22 cellular contexts compared by ENCODE assay signal in the genomic region with DNA sequence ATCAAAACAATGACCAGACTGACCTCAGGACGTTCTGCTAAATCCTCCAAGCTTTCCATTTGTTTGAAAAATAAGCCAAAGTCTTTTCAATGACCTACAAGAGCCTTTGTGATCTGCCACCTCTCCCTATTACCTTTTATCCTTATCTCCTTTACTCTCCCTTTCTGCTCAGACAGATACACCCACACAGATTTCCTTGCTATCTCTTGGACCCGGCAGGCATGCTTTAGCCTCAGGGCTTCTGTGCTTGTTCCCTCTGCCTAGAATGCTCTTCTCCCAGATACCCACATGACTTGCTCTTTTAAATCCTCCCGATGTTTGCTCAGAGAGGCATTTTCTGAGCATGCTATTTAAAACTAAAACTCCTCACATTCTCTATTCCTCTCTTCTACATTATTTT. TPM values are rescaled to one million over a fixed set of nuclear protein-coding genes. Genes with fewer than 3 reads are reported as not detected.
A peak's percentile ranks its signal among the peaks of the same experiment; 100 is the strongest.
DNase-seq lines count a peak whose midpoint lies in the region; ATAC-seq and TF ChIP-seq lines count a peak whose summit lies in the region.
"Had no signal": no experiment of that assay in that cellular context is flagged by ENCODE, and none has a peak within 500 bp of the region (broad histone marks: within the 10 kb centered on the region; RNA-seq: fewer than 3 reads in every experiment).

No MANE protein-coding gene starts in this region.

- H3K79me1 ChIP-seq in mesendoderm (ENCODE audit: low read length) = no peaks in the 10 kb centered on the region

- no peaks in the 10 kb centered on the region for H3K9me3 ChIP-seq in WERI-Rb-1 (ENCODE audit: severe bottlenecking)
- H3K9me3 ChIP-seq: A549, MG63 had no signal

- no peak overlapping the region for H3K18ac ChIP-seq in mesendoderm (ENCODE audit: low read length)

- no peak overlapping the region for H3K4me3 Mint-ChIP-seq in WTC11
- H3K4me3 Mint-ChIP-seq: CD4-positive, alpha-beta T cell had no signal

- H3K4me1 ChIP-seq in mesendoderm (ENCODE audit: control insufficient read depth, low read depth, low read length) = no peaks in the 10 kb centered on the region
- H3K4me1 ChIP-seq: A549 had no signal

- no peaks in the 10 kb centered on the region for H3K4me1 Mint-ChIP-seq in WTC11

- H2BK5ac ChIP-seq in mesendoderm (ENCODE audit: low read length) = no peak overlapping the region

- no peaks in the 10 kb centered on the region for H3K79me2 ChIP-seq in mesendoderm (ENCODE audit: control insufficient read depth, insufficient read depth, low read length)

- no CpG with 5 or more reads among the region's 3 CpGs for WGBS in mesendoderm (ENCODE audit: extremely low coverage, insufficient coverage, low lambda C conversion rate)

- no peak for TF ChIP-seq CTCF in WTC11 (IDR thresholded peaks at IDR 0.05)
- no peak for TF ChIP-seq CTCF in WERI-Rb-1 (IDR thresholded peaks at IDR 0.05; ENCODE audit: low read depth, low read length)

- H3K27me3 ChIP-seq in mesendoderm (ENCODE audit: insufficient read depth, low read length, poor library complexity) = no peaks in the 10 kb centered on the region
- H3K27me3 ChIP-seq in WERI-Rb-1 (ENCODE audit: insufficient read depth, low read depth, severe bottlenecking) = no peaks in the 10 kb centered on the region
- H3K27me3 ChIP-seq: MG63 had no signal

- H3K4me3 ChIP-seq in mesendoderm (ENCODE audit: low read length) (no peak overlapping the region), WERI-Rb-1 (ENCODE audit: low read depth, low read length) (no peak overlapping the region)
- H3K4me3 ChIP-seq: A549, GM12878, GM23248, MG63 had no signal

- H3K4ac ChIP-seq in mesendoderm (ENCODE audit: low read depth, low read length) = no peak overlapping the region

- H3K27ac Mint-ChIP-seq in WTC11 = no peak overlapping the region
- H3K27ac Mint-ChIP-seq: CD4-positive, alpha-beta T cell had no signal

- H3K4me2 ChIP-seq in mesendoderm (ENCODE audit: low read length) = no peak overlapping the region
- H3K4me2 ChIP-seq: A549 had no signal

- peaks cover 7% of the 10 kb centered on the region for H3K9me3 Mint-ChIP-seq in WTC11
- H3K9me3 Mint-ChIP-seq: CD4-positive, alpha-beta T cell had no signal

- H2BK15ac ChIP-seq in mesendoderm (replicated peaks; ENCODE audit: low read depth) = no peak overlapping the region

- H3K36me3 ChIP-seq in mesendoderm (ENCODE audit: control insufficient read depth, insufficient read depth, low read length) = no peaks in the 10 kb centered on the region
- no peaks in the 10 kb centered on the region for H3K36me3 ChIP-seq in WERI-Rb-1
- H3K36me3 ChIP-seq: MG63 had no signal

- POLR2A ChIA-PET in WTC11 (lab: Charles Lee) = no interaction called here

- no peak overlapping the region for H4K8ac ChIP-seq in mesendoderm (ENCODE audit: low read depth, low read length)

- no peak overlapping the region for H2AK5ac ChIP-seq in mesendoderm (ENCODE audit: low read length)

- peak; percentile 4 for DNase-seq in EL
- DNase-seq in NCI-H146 (lab: John Stamatoyannopoulos, UW) = peak; percentile 40
- no peak for DNase-seq in WTC11 (ENCODE audit: low spot score)
- DNase-seq in mesendoderm = peak; percentile 83
- DNase-seq in amniotic stem cell (lab: John Stamatoyannopoulos, UW) = no peak
- no peak for DNase-seq in WERI-Rb-1
- no peak for DNase-seq in NOMO-1 treated with DMSO at 0.1 percent for 48 hours (lab: John Stamatoyannopoulos, UW; ENCODE audit: unreplicated experiment)
- DNase-seq: CD4-positive, alpha-beta T cell; DMS153; GM23248; IMR-90; Karpas-422; MG63; NCI-H1048; NCI-H1694; NCI-H2081 treated with DMSO at 0.1 percent for 48 hours; NCI-H510A treated with DMSO at 0.1 percent for 48 hours; NCI-H82; PC-3 had no signal

- no peak overlapping the region for H3K9ac ChIP-seq in mesendoderm (ENCODE audit: low read length)
- H3K9ac ChIP-seq: GM23248 had no signal

- peak; percentile 85 for ATAC-seq in WTC11
- ATAC-seq: GM12878, PC-3 had no signal

- H4K5ac ChIP-seq in mesendoderm (ENCODE audit: low read length) = no peak overlapping the region

- CTCF ChIA-PET in WTC11 (lab: Charles Lee) = interaction anchor here (0.6 to 1.2 kb wide), 3 partner anchors 39 to 1291 kb away, joined by 3 to 5 read pairs (median 3); no protein-coding TSS in a partner anchor

- no peak overlapping the region for H3K23ac ChIP-seq in mesendoderm (ENCODE audit: low read length)

- no peaks in the 10 kb centered on the region for H3K27me3 Mint-ChIP-seq in WTC11 (ENCODE audit: low read depth)
- H3K27me3 Mint-ChIP-seq: CD4-positive, alpha-beta T cell had no signal

- H2BK120ac ChIP-seq in mesendoderm (ENCODE audit: low read depth, low read length) = no peak overlapping the region

- peaks cover 3% of the 10 kb centered on the region for H3K36me3 Mint-ChIP-seq in WTC11

- no peak overlapping the region for H3K56ac ChIP-seq in mesendoderm (ENCODE audit: low read length)

- H3K27ac ChIP-seq in mesendoderm (ENCODE audit: low read depth, low read length) (no peak overlapping the region), WERI-Rb-1 (no peak overlapping the region)
- H3K27ac ChIP-seq: A549, GM23248, HL-60 had no signal

TF ChIP-seq in WTC11, 78 proteins besides CTCF, POLR2A, EP300 and RAD21:
- TF ChIP-seq ZNF219 (CRISPR knock-in tag; IDR thresholded peaks at IDR 0.05; ENCODE audit: borderline replicate concordance) (no peak), FOXJ3 (CRISPR knock-in tag; IDR thresholded peaks at IDR 0.05; ENCODE audit: borderline replicate concordance) (no peak), ZNF317 (CRISPR knock-in tag; IDR thresholded peaks at IDR 0.05; ENCODE audit: borderline replicate concordance, low read depth) (no peak), ZNF396 (CRISPR knock-in tag; IDR thresholded peaks at IDR 0.05; ENCODE audit: borderline replicate concordance) (no peak)
- TF ChIP-seq, protein P1, sequence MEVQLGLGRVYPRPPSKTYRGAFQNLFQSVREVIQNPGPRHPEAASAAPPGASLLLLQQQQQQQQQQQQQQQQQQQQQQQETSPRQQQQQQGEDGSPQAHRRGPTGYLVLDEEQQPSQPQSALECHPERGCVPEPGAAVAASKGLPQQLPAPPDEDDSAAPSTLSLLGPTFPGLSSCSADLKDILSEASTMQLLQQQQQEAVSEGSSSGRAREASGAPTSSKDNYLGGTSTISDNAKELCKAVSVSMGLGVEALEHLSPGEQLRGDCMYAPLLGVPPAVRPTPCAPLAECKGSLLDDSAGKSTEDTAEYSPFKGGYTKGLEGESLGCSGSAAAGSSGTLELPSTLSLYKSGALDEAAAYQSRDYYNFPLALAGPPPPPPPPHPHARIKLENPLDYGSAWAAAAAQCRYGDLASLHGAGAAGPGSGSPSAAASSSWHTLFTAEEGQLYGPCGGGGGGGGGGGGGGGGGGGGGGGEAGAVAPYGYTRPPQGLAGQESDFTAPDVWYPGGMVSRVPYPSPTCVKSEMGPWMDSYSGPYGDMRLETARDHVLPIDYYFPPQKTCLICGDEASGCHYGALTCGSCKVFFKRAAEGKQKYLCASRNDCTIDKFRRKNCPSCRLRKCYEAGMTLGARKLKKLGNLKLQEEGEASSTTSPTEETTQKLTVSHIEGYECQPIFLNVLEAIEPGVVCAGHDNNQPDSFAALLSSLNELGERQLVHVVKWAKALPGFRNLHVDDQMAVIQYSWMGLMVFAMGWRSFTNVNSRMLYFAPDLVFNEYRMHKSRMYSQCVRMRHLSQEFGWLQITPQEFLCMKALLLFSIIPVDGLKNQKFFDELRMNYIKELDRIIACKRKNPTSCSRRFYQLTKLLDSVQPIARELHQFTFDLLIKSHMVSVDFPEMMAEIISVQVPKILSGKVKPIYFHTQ (CRISPR knock-in tag; IDR thresholded peaks at IDR 0.05) = no peak
- TF ChIP-seq, protein P2, sequence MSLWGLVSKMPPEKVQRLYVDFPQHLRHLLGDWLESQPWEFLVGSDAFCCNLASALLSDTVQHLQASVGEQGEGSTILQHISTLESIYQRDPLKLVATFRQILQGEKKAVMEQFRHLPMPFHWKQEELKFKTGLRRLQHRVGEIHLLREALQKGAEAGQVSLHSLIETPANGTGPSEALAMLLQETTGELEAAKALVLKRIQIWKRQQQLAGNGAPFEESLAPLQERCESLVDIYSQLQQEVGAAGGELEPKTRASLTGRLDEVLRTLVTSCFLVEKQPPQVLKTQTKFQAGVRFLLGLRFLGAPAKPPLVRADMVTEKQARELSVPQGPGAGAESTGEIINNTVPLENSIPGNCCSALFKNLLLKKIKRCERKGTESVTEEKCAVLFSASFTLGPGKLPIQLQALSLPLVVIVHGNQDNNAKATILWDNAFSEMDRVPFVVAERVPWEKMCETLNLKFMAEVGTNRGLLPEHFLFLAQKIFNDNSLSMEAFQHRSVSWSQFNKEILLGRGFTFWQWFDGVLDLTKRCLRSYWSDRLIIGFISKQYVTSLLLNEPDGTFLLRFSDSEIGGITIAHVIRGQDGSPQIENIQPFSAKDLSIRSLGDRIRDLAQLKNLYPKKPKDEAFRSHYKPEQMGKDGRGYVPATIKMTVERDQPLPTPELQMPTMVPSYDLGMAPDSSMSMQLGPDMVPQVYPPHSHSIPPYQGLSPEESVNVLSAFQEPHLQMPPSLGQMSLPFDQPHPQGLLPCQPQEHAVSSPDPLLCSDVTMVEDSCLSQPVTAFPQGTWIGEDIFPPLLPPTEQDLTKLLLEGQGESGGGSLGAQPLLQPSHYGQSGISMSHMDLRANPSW (CRISPR knock-in tag; conservative IDR thresholded peaks at IDR 0.05; ENCODE audit: low read depth) = no peak
- TF ChIP-seq, protein P3, sequence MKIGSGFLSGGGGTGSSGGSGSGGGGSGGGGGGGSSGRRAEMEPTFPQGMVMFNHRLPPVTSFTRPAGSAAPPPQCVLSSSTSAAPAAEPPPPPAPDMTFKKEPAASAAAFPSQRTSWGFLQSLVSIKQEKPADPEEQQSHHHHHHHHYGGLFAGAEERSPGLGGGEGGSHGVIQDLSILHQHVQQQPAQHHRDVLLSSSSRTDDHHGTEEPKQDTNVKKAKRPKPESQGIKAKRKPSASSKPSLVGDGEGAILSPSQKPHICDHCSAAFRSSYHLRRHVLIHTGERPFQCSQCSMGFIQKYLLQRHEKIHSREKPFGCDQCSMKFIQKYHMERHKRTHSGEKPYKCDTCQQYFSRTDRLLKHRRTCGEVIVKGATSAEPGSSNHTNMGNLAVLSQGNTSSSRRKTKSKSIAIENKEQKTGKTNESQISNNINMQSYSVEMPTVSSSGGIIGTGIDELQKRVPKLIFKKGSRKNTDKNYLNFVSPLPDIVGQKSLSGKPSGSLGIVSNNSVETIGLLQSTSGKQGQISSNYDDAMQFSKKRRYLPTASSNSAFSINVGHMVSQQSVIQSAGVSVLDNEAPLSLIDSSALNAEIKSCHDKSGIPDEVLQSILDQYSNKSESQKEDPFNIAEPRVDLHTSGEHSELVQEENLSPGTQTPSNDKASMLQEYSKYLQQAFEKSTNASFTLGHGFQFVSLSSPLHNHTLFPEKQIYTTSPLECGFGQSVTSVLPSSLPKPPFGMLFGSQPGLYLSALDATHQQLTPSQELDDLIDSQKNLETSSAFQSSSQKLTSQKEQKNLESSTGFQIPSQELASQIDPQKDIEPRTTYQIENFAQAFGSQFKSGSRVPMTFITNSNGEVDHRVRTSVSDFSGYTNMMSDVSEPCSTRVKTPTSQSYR (CRISPR knock-in tag; IDR thresholded peaks at IDR 0.05) = no peak

RNA-seq across cellular contexts. Expression of a gene that starts 8.9 kb away (rescaled TPM):
- total RNA-seq in WTC11 (2021) = 7.1 to 8.5 TPM (median 7.8 TPM) in 3 replicates
- 2.2 TPM for polyA plus RNA-seq in mesendoderm (2013, experiment 1 of 2)
- 2.0 TPM for polyA plus RNA-seq in mesendoderm (2013, experiment 2 of 2)
- total RNA-seq: CD4-positive, alpha-beta T cell; GM23248 had no signal
- polyA plus RNA-seq: GM23248, IMR-90 had no signal

Comparison
In these comparisons a context has a peak if more than half of its experiments do, and no peak if none do; other contexts are left out.
1. DNase-seq: peak in EL (single experiment), NCI-H146 (single experiment) and mesendoderm (single experiment); none in WTC11 (single experiment), amniotic stem cell (single experiment), WERI-Rb-1 (single experiment) and NOMO-1 treated with DMSO at 0.1 percent for 48 hours (single experiment).